In the genomic region with DNA sequence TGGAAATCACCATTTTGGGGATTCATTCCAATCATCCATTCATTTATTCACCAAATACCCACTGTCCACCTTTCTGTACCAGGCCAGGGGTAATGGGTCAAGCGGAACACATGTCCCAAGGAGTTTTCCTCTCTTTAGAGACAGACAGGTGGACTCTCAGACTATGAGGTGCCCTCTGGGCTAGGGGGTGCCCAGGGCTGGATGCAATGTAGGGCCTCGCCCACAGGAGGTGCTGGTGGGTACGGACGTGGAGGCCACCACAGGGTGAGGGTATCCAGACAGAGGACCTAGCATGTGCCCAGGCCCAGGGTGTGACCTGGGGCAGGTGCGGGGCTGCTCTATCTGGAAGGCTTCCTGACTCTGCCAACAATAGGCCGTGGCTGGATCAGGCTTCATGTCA, we compare ENCODE assay signal across 13 cellular contexts. TPM values are rescaled to one million over a fixed set of nuclear protein-coding genes. Genes with fewer than 3 reads are reported as not detected.
DNase-seq lines count a peak whose midpoint lies in the region; ATAC-seq and TF ChIP-seq lines count a peak whose summit lies in the region.
"Not testable (repeated sequence)": the region's sequence is repeated elsewhere in the genome, so short reads cannot be mapped to it uniquely, and the experiment has no call there.
"Had no signal": no experiment of that assay in that cellular context is flagged by ENCODE, and none has a peak within 500 bp of the region (broad histone marks: within the 10 kb centered on the region; RNA-seq: fewer than 3 reads in every experiment).

No MANE protein-coding gene starts in this region.

- H3K79me2 ChIP-seq in H9 (ENCODE audit: insufficient read depth, low read length), result not testable (repeated sequence)

- not testable (repeated sequence) for H3K9ac ChIP-seq in H9 (ENCODE audit: extremely low read depth, insufficient read length, low read length)

- H3K27ac ChIP-seq in H9 (ENCODE audit: insufficient read length, low read depth, low read length), result not testable (repeated sequence)

- H3K4me3 Mint-ChIP-seq in H9; WTC11; chondrocyte (ENCODE audit: unreplicated experiment); nephron progenitor cell: not testable (repeated sequence)

- not testable (repeated sequence) for H3K23me2 ChIP-seq in H9 (ENCODE audit: insufficient read length, low read depth, low read length, poor library complexity, severe bottlenecking)

- peak; percentile 18 for TF ChIP-seq CTCF in BE2C (IDR thresholded peaks at IDR 0.05; ENCODE audit: low read depth, low read length)
- peak; percentile 34 for TF ChIP-seq CTCF in GM12864 (IDR thresholded peaks at IDR 0.05; ENCODE audit: low read depth, low read length, missing control alignments)
- peak; percentile 64 for TF ChIP-seq CTCF in H9 (conservative IDR thresholded peaks at IDR 0.05)
- peak; percentile 47 for TF ChIP-seq CTCF in WTC11 (IDR thresholded peaks at IDR 0.05)
- peak; percentile 35 for TF ChIP-seq CTCF in chondrocyte (IDR thresholded peaks at IDR 0.05)
- peak; percentile 15 for TF ChIP-seq CTCF in nephron progenitor cell (IDR thresholded peaks at IDR 0.05)

- H3K56ac ChIP-seq in H9 (ENCODE audit: insufficient read length, low read depth, low read length), result not testable (repeated sequence)

- not testable (repeated sequence) for H3K36me3 Mint-ChIP-seq in H9 (ENCODE audit: insufficient read depth in 1 of 3, low read depth in 3 of 3); WTC11; chondrocyte (ENCODE audit: low read depth); nephron progenitor cell (ENCODE audit: low read depth)

- not testable (repeated sequence) for H2AK5ac ChIP-seq in H9 (ENCODE audit: insufficient read length, low read length)

- POLR2A ChIA-PET in WTC11 (lab: Charles Lee), result not testable (repeated sequence)

- not testable (repeated sequence) for H3K9me3 Mint-ChIP-seq in H9; chondrocyte (ENCODE audit: low read depth); nephron progenitor cell
- H3K9me3 Mint-ChIP-seq in WTC11, result peaks cover 13% of the 10 kb centered on the region

- H4K5ac ChIP-seq in H9 (ENCODE audit: insufficient read length, low read depth, low read length), result not testable (repeated sequence)

- H3K4ac ChIP-seq in H9 (ENCODE audit: low read depth, low read length), result not testable (repeated sequence)

- H4K8ac ChIP-seq in H9 (replicated peaks; ENCODE audit: insufficient read length, low read depth, low read length), result not testable (repeated sequence)

- H3K4me1 ChIP-seq in BE2C; H9 (ENCODE audit: insufficient read depth, low read length): not testable (repeated sequence)

- H3K23ac ChIP-seq in H9 (ENCODE audit: insufficient read length, low read depth, low read length), result not testable (repeated sequence)

- not testable (repeated sequence) for H2BK12ac ChIP-seq in H9 (ENCODE audit: insufficient read length, low read depth, low read length)

- H3K4me1 Mint-ChIP-seq in H9; WTC11; chondrocyte (ENCODE audit: low read depth); nephron progenitor cell: not testable (repeated sequence)

- H2BK20ac ChIP-seq in H9 (ENCODE audit: low read depth, low read length, poor library complexity, severe bottlenecking), result not testable (repeated sequence)

- H3K36me3 ChIP-seq in BE2C, result not testable (repeated sequence)

- H3K4me2 ChIP-seq in H9 (ENCODE audit: insufficient read depth, insufficient read length, low read length), result not testable (repeated sequence)

- H3K18ac ChIP-seq in H9 (ENCODE audit: insufficient read length, low read depth, low read length), result not testable (repeated sequence)

- not testable (repeated sequence) for DNase-seq in BE2C; GM12864 (ENCODE audit: low read depth); chondrocyte (ENCODE audit: low spot score); nephron progenitor cell
- peak; percentile 54 for DNase-seq in H9
- DNase-seq in NCI-H226, result peak; percentile 1
- peak; percentile 73 for DNase-seq in WTC11 (ENCODE audit: low spot score)
- peak; percentile 26 for DNase-seq in stimulated activated CD8-positive, alpha-beta memory T cell treated with anti-CD3 and anti-CD28 coated beads, Interleukin-4, amount 100 ng/mL, for 48 hours

- H2BK120ac ChIP-seq in H9 (ENCODE audit: low read depth, low read length, poor library complexity, severe bottlenecking), result not testable (repeated sequence)

- not testable (repeated sequence) for H3K14ac ChIP-seq in H9 (ENCODE audit: insufficient read depth, low read length)

- H3K27me3 ChIP-seq in BE2C; H9 (ENCODE audit: insufficient read depth, low read length): not testable (repeated sequence)

- H2BK15ac ChIP-seq in H9 (ENCODE audit: low read depth, low read length), result not testable (repeated sequence)

- not testable (repeated sequence) for H3K27ac Mint-ChIP-seq in H9; WTC11; chondrocyte (ENCODE audit: unreplicated experiment); nephron progenitor cell

- not testable (repeated sequence) for H3K4me3 ChIP-seq in BE2C (ENCODE audit: low read depth, low read length); GM12864 (ENCODE audit: low read depth, low read length)

- no CpG with 5 or more reads among the region's 6 CpGs for WGBS in H9 (ENCODE audit: extremely low coverage, insufficient read length, low lambda C conversion rate)

- H3K27me3 Mint-ChIP-seq in H9 (ENCODE audit: low read depth); WTC11 (ENCODE audit: low read depth); chondrocyte (ENCODE audit: low read depth): not testable (repeated sequence)
- H3K27me3 Mint-ChIP-seq in nephron progenitor cell (ENCODE audit: low read depth, poor library complexity), result peaks cover 22% of the 10 kb centered on the region

- CTCF ChIA-PET in WTC11 (lab: Charles Lee), result interaction anchor here (1.3 to 2.3 kb wide), 2 partner anchors 55 to 199 kb away, joined by 3 to 9 read pairs; no protein-coding TSS in a partner anchor

- H2AFZ ChIP-seq in H9 (ENCODE audit: low read length), result not testable (repeated sequence)

- ATAC-seq in WTC11, result peak; percentile 85

- H4K20me1 ChIP-seq in H9 (ENCODE audit: control insufficient read depth, insufficient read depth, insufficient read length), result not testable (repeated sequence)

- not testable (repeated sequence) for H3K79me1 ChIP-seq in H9 (ENCODE audit: insufficient read depth, low read depth, low read length, poor library complexity, severe bottlenecking)

- not testable (repeated sequence) for H3T11ph ChIP-seq in H9 (ENCODE audit: low read length)

- H4K91ac ChIP-seq in H9 (ENCODE audit: insufficient read length, low read depth, low read length), result not testable (repeated sequence)

- not testable (repeated sequence) for H3K9me3 ChIP-seq in BE2C; H9 (ENCODE audit: control insufficient read depth, low read depth, low read length)

- H2BK5ac ChIP-seq in H9 (ENCODE audit: insufficient read length, low read length), result not testable (repeated sequence)

RNA-seq across cellular contexts. Expression of gene ISLR2, which starts 21.8 kb away (rescaled TPM):
- 4.2 TPM for polyA plus RNA-seq in BE2C (2012; ENCODE audit: insufficient read depth, insufficient read length, low read depth)
- total RNA-seq in H9 (2021), result 0.09 TPM in 2 replicates
- total RNA-seq in WTC11 (2021), result 8.1 to 9.4 TPM (median 8.9 TPM) in 3 replicates
- 2.9 to 4.9 TPM (median 3.2 TPM) in 3 replicates for total RNA-seq in chondrocyte
- total RNA-seq: CD4-positive, alpha-beta T cell; HT1080; LHCN-M2; SJSA1 had no signal
- polyA plus RNA-seq: IgD-negative memory B cell had no signal

RNA-seq across cellular contexts. Expression of gene GOLGA6A, which starts 26.3 kb away (rescaled TPM):
- polyA plus RNA-seq in BE2C (2012; ENCODE audit: insufficient read depth, insufficient read length, low read depth), result not detected
- total RNA-seq in H9 (2021), result 0.72 and 0.90 TPM in 2 replicates
- 3.1 to 6.0 TPM (median 5.7 TPM) in 3 replicates for total RNA-seq in WTC11 (2021)
- total RNA-seq in chondrocyte, result 0.12 to 0.46 TPM in 2 of 3 replicates, not detected in the other
- total RNA-seq: HT1080, LHCN-M2, SJSA1 had no signal
- polyA plus RNA-seq: IgD-negative memory B cell had no signal
